ENCODE assay signal across 8 cellular contexts in the genomic region with DNA sequence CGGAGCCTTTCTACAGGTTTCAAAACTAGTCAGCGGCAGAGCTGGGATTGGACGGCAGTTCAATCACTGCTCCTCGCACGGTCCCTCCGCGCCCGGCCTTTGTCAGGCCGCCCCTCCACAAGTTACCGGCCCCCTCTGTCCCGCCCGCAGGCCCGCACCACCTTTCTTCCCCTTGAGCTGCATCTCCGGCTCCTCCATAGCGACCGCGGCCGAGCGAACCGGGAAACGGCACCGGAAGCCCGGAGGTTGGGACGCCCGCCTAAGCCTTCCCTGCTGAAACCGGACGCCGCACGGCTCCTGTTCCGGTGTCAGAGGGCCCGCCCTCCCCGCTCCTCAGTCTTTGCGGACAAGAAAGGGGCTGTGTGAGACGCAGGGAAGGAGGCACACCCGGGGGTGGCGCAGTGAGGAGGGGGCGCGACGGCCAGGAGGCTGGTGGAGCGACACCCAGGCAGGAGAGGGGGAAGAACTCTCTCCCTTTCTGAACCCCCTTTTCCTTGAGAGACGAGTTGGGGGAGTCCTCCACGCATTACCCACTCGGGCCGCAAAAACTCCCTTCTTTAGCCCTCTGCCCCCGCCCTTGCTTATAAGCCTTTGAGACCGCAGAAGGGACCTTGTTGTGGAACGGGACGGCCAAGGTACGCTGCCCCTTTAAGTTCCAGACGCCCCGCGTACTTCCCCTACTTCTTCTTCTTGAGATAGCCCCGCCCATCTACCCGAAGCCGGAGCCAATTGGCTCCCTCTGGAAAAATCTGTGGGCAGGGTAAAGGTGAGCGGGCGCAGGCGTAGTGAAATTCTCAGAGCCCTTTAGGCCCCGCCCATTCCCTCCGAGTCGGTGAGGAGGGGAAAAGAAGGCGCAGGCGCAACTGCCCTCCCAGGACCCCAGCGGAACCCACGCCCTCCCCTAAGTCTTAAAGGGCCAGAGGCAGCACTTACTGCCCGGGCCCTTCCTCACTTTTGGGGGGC. TPM values are rescaled to one million over a fixed set of nuclear protein-coding genes. Genes with fewer than 3 reads are reported as not detected.
DNase-seq lines count a peak whose midpoint lies in the region; ATAC-seq, FAIRE-seq and TF ChIP-seq lines count a peak whose summit lies in the region.

A gene (minus strand): TSS at position 233 of the 963 bp plus-strand sequence. CDS start 35 bp downstream, at position 198.
A gene with protein sequence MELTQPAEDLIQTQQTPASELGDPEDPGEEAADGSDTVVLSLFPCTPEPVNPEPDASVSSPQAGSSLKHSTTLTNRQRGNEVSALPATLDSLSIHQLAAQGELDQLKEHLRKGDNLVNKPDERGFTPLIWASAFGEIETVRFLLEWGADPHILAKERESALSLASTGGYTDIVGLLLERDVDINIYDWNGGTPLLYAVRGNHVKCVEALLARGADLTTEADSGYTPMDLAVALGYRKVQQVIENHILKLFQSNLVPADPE (plus strand): TSS at position 339 of the 963 bp plus-strand sequence. CDS start 1,689 bp downstream, outside the sequence.

- H3K4me1 ChIP-seq in kidney (ENCODE audit: control insufficient read depth in 1 of 2, insufficient read depth in 1 of 2, low read depth in 1 of 2, low read length in 2 of 2): peaks cover 4 to 18% of the 10 kb centered on the region in 2 donors

- DNase-seq in Ammon's horn (ENCODE audit: low spot score) (peak; percentile 99), GM19238 (ENCODE audit: insufficient read length, low spot score) (peak; percentile 97), NCI-H524 (lab: John Stamatoyannopoulos, UW) (peak; percentile 100), choroid plexus epithelial cell (ENCODE audit: low read depth) (peak; percentile 99), kidney (peak; percentile 99)
- peak; percentile 99 for DNase-seq in activated CD4-positive, alpha-beta T cell treated with anti-CD3 and anti-CD28 coated beads for 36 hours
- peak; percentile 99 for DNase-seq in stimulated activated CD4-positive, alpha-beta T cell treated with anti-CD3 and anti-CD28 coated beads, Interleukin-15, amount 100 ng/mL, for 24 hours

- H3K4me3 Mint-ChIP-seq in activated CD4-positive, alpha-beta T cell treated with anti-CD3 and anti-CD28 coated beads for 36 hours: peak within 1 kb of the TSS; percentile 91

- peak within 1 kb of the TSS; percentile 94 for H3K27ac Mint-ChIP-seq in activated CD4-positive, alpha-beta T cell treated with anti-CD3 and anti-CD28 coated beads for 36 hours

- intact Hi-C loops in activated CD4-positive, alpha-beta T cell treated with anti-CD3 and anti-CD28 coated beads for 36 hours (cut with DNase I, micrococcal nuclease): loop anchor here (1.0 to 5.0 kb wide), 20 partner anchors 11 to 670 kb away; a partner anchor contains a TSS
- intact Hi-C loops in kidney (cut with DNase I): no loop called here

- no peaks in the 10 kb centered on the region for H3K27me3 Mint-ChIP-seq in activated CD4-positive, alpha-beta T cell treated with anti-CD3 and anti-CD28 coated beads for 36 hours

- H3K36me3 Mint-ChIP-seq in activated CD4-positive, alpha-beta T cell treated with anti-CD3 and anti-CD28 coated beads for 36 hours (ENCODE audit: low read depth): peaks cover 12% of the 10 kb centered on the region

- peak; percentile 98 for FAIRE-seq in kidney (lab: Jason Lieb, UNC)

- peak; percentile 78 for ATAC-seq in HG03442 (IDR thresholded peaks at IDR 0.05; ENCODE audit: unreplicated experiment)
- ATAC-seq in activated CD4-positive, alpha-beta T cell treated with anti-CD3 and anti-CD28 coated beads for 36 hours: peak; percentile 92

- H3K36me3 ChIP-seq in kidney (ENCODE audit: control insufficient read depth in 1 of 2, insufficient read depth in 2 of 2, low read length in 2 of 2): peaks cover 0 to 3% of the 10 kb centered on the region in 2 donors

- POLR2A ChIA-PET in activated CD4-positive, alpha-beta T cell treated with anti-CD3 and anti-CD28 coated beads for 36 hours (lab: Charles Lee): interaction anchor here (0.5 to 3.0 kb wide), 5 partner anchors 11 to 477 kb away, joined by 3 to 31 read pairs (median 4); a partner anchor contains a TSS

- no peak for TF ChIP-seq CTCF in choroid plexus epithelial cell (conservative IDR thresholded peaks at IDR 0.05; ENCODE audit: low read depth, low read length)
- TF ChIP-seq CTCF in kidney (IDR thresholded peaks at IDR 0.05; ENCODE audit: borderline replicate concordance, extremely low read depth, insufficient read depth): peak; percentile 2

- no peaks in the 10 kb centered on the region for H3K9me3 ChIP-seq in kidney (ENCODE audit: control insufficient read depth in 1 of 2, low read length in 2 of 2)

- H3K9me3 Mint-ChIP-seq in activated CD4-positive, alpha-beta T cell treated with anti-CD3 and anti-CD28 coated beads for 36 hours (ENCODE audit: low read depth): no peaks in the 10 kb centered on the region

- H3K27ac ChIP-seq in kidney (ENCODE audit: low read depth in 2 of 2, low read length in 2 of 2): peak within 1 kb of the TSS; percentile 100

- CTCF ChIA-PET in activated CD4-positive, alpha-beta T cell treated with anti-CD3 and anti-CD28 coated beads for 36 hours (lab: Charles Lee): interaction anchor here (0.6 to 2.9 kb wide), 11 partner anchors 9 to 298 kb away, joined by 3 to 20 read pairs (median 4); a partner anchor contains a TSS

- H3K4me1 Mint-ChIP-seq in activated CD4-positive, alpha-beta T cell treated with anti-CD3 and anti-CD28 coated beads for 36 hours: peaks cover 41% of the 10 kb centered on the region

- H3K4me3 ChIP-seq in choroid plexus epithelial cell (ENCODE audit: low read depth, low read length) (peak within 1 kb of the TSS; percentile 99), kidney (ENCODE audit: low read length in 2 of 2) (peak within 1 kb of the TSS; percentile 98 to 99)

- H3K9ac ChIP-seq in kidney (ENCODE audit: low read length in 2 of 2): peak within 1 kb of the TSS; percentile 99

RNA-seq across cellular contexts. Expression of the first gene that starts in this region (rescaled TPM):
- 10 to 100 TPM; 19.5 to 25.3 TPM for total RNA-seq in activated CD4-positive, alpha-beta T cell treated with anti-CD3 and anti-CD28 coated beads for 36 hours
- 42.2 TPM for total RNA-seq in kidney
- polyA plus RNA-seq in kidney (ENCODE audit: insufficient read depth, low read depth, low replicate concordance): 51.7 TPM

RNA-seq across cellular contexts. Expression of the second gene that starts in this region (rescaled TPM):
- 10 to 100 TPM; 56.2 to 68.5 TPM for total RNA-seq in activated CD4-positive, alpha-beta T cell treated with anti-CD3 and anti-CD28 coated beads for 36 hours
- 70.7 TPM for total RNA-seq in kidney
- 133 TPM for polyA plus RNA-seq in kidney (ENCODE audit: insufficient read depth, low read depth, low replicate concordance)

Comparison
In these comparisons a context has a peak if more than half of its experiments do, and no peak if none do; other contexts are left out.
1. Peak in every context shown above with its lines: DNase-seq, ATAC-seq, H3K4me3 ChIP-seq and H3K27ac ChIP-seq.